7 cellular contexts compared by ENCODE assay signal in the genomic region with DNA sequence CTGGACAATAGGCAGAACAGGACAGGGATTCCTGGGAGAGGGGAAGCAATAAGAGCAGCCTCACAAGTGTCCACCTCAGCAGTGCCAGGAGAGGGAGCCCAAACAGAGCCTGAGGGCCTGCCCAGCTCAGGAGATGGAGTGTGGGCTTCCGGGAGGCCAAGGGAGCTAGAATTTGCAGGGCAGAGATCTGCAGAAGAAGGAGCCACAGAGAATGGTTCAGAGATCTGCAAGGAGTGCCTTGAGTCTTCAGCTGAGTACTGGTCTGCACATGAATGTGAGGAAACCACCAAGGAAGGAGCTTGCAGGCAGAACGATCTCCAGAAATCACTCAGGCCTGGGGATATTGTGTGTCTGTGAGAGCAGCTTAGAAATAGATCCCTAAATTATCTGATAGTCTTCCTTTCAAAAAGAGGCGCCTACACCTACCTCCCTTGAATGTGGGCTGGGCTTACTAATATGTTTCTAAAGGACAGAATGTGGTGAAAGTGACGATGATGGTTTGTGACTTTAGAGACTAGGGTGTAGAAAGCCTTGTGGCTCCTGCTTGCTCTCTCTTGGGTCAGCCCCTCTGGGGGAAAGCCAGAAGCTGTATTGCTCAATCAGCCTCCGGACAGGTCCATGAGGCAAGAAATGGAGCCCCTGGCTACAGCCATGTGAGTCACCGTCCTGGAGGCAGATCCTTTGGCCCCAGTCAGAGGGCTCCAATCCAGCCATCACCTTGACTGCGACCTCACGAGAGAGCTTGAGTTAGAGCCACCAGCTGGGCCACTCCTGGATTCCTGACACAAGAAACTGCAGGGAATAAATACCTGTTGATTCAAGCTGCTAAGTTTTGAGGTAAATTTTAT. TPM values are rescaled to one million over a fixed set of nuclear protein-coding genes. Genes with fewer than 3 reads are reported as not detected.
DNase-seq lines count a peak whose midpoint lies in the region; ATAC-seq and TF ChIP-seq lines count a peak whose summit lies in the region.

No MANE protein-coding gene starts in this region.

- no peak overlapping the region for H3K27ac Mint-ChIP-seq in H9

- no peak overlapping the region for H2BK20ac ChIP-seq in H9 (ENCODE audit: low read depth, low read length, poor library complexity, severe bottlenecking)

- H4K5ac ChIP-seq in H9 (ENCODE audit: insufficient read length, low read depth, low read length), result no peak overlapping the region

- peak overlapping the region; percentile 62 for H2BK120ac ChIP-seq in H9 (ENCODE audit: low read depth, low read length, poor library complexity, severe bottlenecking)

- no CpG with 5 or more reads among the region's 8 CpGs for WGBS in H9 (ENCODE audit: extremely low coverage, insufficient read length, low lambda C conversion rate)

- no peak overlapping the region for H3K4ac ChIP-seq in H9 (ENCODE audit: low read depth, low read length)

- no peak overlapping the region for H3T11ph ChIP-seq in H9 (ENCODE audit: low read length)

- H2AK5ac ChIP-seq in H9 (ENCODE audit: insufficient read length, low read length), result no peak overlapping the region

- H2AFZ ChIP-seq in H9 (ENCODE audit: low read length), result no peak overlapping the region

- no peak overlapping the region for H3K56ac ChIP-seq in H9 (ENCODE audit: insufficient read length, low read depth, low read length)

- no peak overlapping the region for H3K4me2 ChIP-seq in H9 (ENCODE audit: insufficient read depth, insufficient read length, low read length)

- H3K36me3 Mint-ChIP-seq in H9 (ENCODE audit: insufficient read depth in 1 of 3, low read depth in 3 of 3), result no peaks in the 10 kb centered on the region

- no peak overlapping the region for H3K27ac ChIP-seq in H9 (ENCODE audit: insufficient read length, low read depth, low read length)

- no peaks in the 10 kb centered on the region; the same call in 1 of the 2 replicates for H3K4me1 ChIP-seq in H9 (ENCODE audit: insufficient read depth, low read length)

- H3K9ac ChIP-seq in H9 (ENCODE audit: extremely low read depth, insufficient read length, low read length), result no peak overlapping the region

- in situ Hi-C loops in astrocyte of the cerebellum (cut with HindIII; ENCODE audit: low sequenced_read_pairs), result no loop called here

- H3K79me1 ChIP-seq in H9 (ENCODE audit: insufficient read depth, low read depth, low read length, poor library complexity, severe bottlenecking), result no peaks in the 10 kb centered on the region

- H3K79me2 ChIP-seq in H9 (ENCODE audit: insufficient read depth, low read length), result no peaks in the 10 kb centered on the region

- no peaks in the 10 kb centered on the region for H3K9me3 ChIP-seq in H9 (ENCODE audit: control insufficient read depth, low read depth, low read length)

- no peak overlapping the region for H3K4me3 Mint-ChIP-seq in H9

- H3K27me3 Mint-ChIP-seq in H9 (ENCODE audit: low read depth), result peaks cover 13% of the 10 kb centered on the region

- no peak overlapping the region for H3K23ac ChIP-seq in H9 (ENCODE audit: insufficient read length, low read depth, low read length)

- H3K27me3 ChIP-seq in H9 (ENCODE audit: insufficient read depth, low read length), result no peaks in the 10 kb centered on the region
- no peaks in the 10 kb centered on the region for H3K27me3 ChIP-seq in kidney epithelial cell (ENCODE audit: control insufficient read depth, insufficient read depth, low read length)

- H2BK15ac ChIP-seq in H9 (ENCODE audit: low read depth, low read length), result no peak overlapping the region

- H3K9me3 Mint-ChIP-seq in H9, result no peaks in the 10 kb centered on the region

- no peaks in the 10 kb centered on the region for H3K23me2 ChIP-seq in H9 (ENCODE audit: insufficient read length, low read depth, low read length, poor library complexity, severe bottlenecking)

- ATAC-seq in HG03571 (IDR thresholded peaks at IDR 0.05; ENCODE audit: unreplicated experiment), result no peak

- H3K36me3 ChIP-seq in kidney epithelial cell (ENCODE audit: control insufficient read depth, insufficient read depth, low read length), result no peaks in the 10 kb centered on the region

- no peak overlapping the region for H4K91ac ChIP-seq in H9 (ENCODE audit: insufficient read length, low read depth, low read length)

- H3K18ac ChIP-seq in H9 (ENCODE audit: insufficient read length, low read depth, low read length), result no peak overlapping the region

- H4K8ac ChIP-seq in H9 (replicated peaks; ENCODE audit: insufficient read length, low read depth, low read length), result no peak overlapping the region

- H2BK12ac ChIP-seq in H9 (ENCODE audit: insufficient read length, low read depth, low read length), result no peak overlapping the region

- H3K4me1 Mint-ChIP-seq in H9, result peaks cover 30 to 31% of the 10 kb centered on the region in 2 experiments

- H4K20me1 ChIP-seq in H9 (ENCODE audit: control insufficient read depth, insufficient read depth, insufficient read length), result no peaks in the 10 kb centered on the region

- peak; percentile 67 for TF ChIP-seq CTCF in H9 (conservative IDR thresholded peaks at IDR 0.05)
- peak; percentile 73 for TF ChIP-seq CTCF in astrocyte of the cerebellum (IDR thresholded peaks at IDR 0.05; ENCODE audit: low read depth, low read length, missing control alignments)
- TF ChIP-seq CTCF in kidney epithelial cell (IDR thresholded peaks at IDR 0.05; ENCODE audit: insufficient read depth, low read length, poor library complexity, severe bottlenecking), result peak; percentile 65

- DNase-seq in GF-D8 (lab: John Stamatoyannopoulos, UW) (peak; percentile 20), H9 (peak; percentile 76), NCI-H69 (lab: John Stamatoyannopoulos, UW) (peak; percentile 28), astrocyte of the cerebellum (ENCODE audit: low read depth) (peak; percentile 61), kidney epithelial cell (ENCODE audit: low read depth) (no peak), stromal cell of bone marrow (ENCODE audit: low read depth) (peak; percentile 58)

- no peak overlapping the region for H2BK5ac ChIP-seq in H9 (ENCODE audit: insufficient read length, low read length)

- H3K14ac ChIP-seq in H9 (ENCODE audit: insufficient read depth, low read length), result no peak overlapping the region

- H3K4me3 ChIP-seq in astrocyte of the cerebellum (ENCODE audit: low read depth, low read length) (no peak overlapping the region), kidney epithelial cell (ENCODE audit: low read depth, low read length) (no peak overlapping the region)

RNA-seq across cellular contexts. Expression of a gene that starts 7.6 kb away (rescaled TPM):
- total RNA-seq in H9 (2021) (3.6 and 4.4 TPM in 2 replicates), kidney epithelial cell (23.6 and 30.6 TPM in 2 replicates)
